ENCODE assay signal across 21 cellular contexts in the genomic region with DNA sequence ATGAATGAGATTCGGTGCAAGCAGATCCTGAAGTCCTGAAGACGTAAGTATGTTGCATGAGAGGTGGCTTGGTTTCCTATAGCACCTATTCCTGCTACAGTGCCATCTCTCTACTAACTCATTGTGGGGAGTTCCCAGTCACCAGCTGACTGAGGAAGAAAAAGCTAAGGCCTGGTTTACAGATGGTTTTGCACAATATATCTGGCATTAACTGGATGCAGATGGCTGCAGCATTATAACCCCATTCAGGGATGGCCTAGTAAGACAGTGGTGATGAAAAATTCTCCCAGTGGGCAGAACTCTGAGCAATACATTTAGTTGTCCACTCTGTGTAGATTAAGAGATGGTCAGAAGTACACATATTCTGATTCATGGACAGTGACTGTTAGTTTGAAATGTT.
DNase-seq lines count a peak whose midpoint lies in the region; ATAC-seq, FAIRE-seq and TF ChIP-seq lines count a peak whose summit lies in the region.
"Had no signal": no experiment of that assay in that cellular context is flagged by ENCODE, and none has a peak within 500 bp of the region (broad histone marks: within the 10 kb centered on the region; RNA-seq: fewer than 3 reads in every experiment).

No MANE protein-coding gene starts in this region.

- TF ChIP-seq CTCF in HFF-Myc (IDR thresholded peaks at IDR 0.05; ENCODE audit: low read depth, low read length, missing control alignments) = no peak
- TF ChIP-seq CTCF in D721Med (IDR thresholded peaks at IDR 0.05; ENCODE audit: insufficient read depth, missing control alignments) = no peak

- no peak for FAIRE-seq in D721Med (lab: Jason Lieb, UNC)
- FAIRE-seq: GM18507, HepG2 had no signal

- no peak for ATAC-seq in HG03045 (IDR thresholded peaks at IDR 0.05; ENCODE audit: unreplicated experiment)
- ATAC-seq: CD8-positive, alpha-beta T cell; HCT116; HepG2 had no signal

- peak; percentile 39 for DNase-seq in AG20443 (ENCODE audit: low spot score)
- peak; percentile 56 for DNase-seq in HFF-Myc (ENCODE audit: extremely low read depth, low read depth)
- peak; percentile 67 for DNase-seq in fibroblast of gingiva (ENCODE audit: low read depth)
- no peak for DNase-seq in HPDE6-E6E7 (ENCODE audit: extremely low spot score)
- DNase-seq in anterior cingulate cortex (lab: John Stamatoyannopoulos, UW) = no peak
- no peak for DNase-seq in D721Med (ENCODE audit: insufficient read length, low spot score)
- DNase-seq: Calu3; CD8-positive, alpha-beta T cell; DMS 273 treated with DMSO at 0.1 percent for 48 hours; DMS53; DND-41; EL; GOT3; H7; Karpas-422; KBM-7 had no signal

- no peak overlapping the region for H3K4me3 ChIP-seq in HFF-Myc (replicated peaks; ENCODE audit: low read depth, low read length)
- H3K4me3 ChIP-seq: BLaER1 treated with 17β-estradiol and CSF1 and Interleukin-3, amounts not matched to agents 10 nM and 100 nM had no signal

Comparison
In these comparisons a context has a peak if more than half of its experiments do, and no peak if none do; other contexts are left out.
1. DNase-seq: peak in AG20443 (single experiment), HFF-Myc (single experiment) and fibroblast of gingiva (single experiment); none in HPDE6-E6E7 (single experiment), anterior cingulate cortex (0 of 58) and D721Med (single experiment).